ENCODE assay signal across 8 cellular contexts in the genomic region with DNA sequence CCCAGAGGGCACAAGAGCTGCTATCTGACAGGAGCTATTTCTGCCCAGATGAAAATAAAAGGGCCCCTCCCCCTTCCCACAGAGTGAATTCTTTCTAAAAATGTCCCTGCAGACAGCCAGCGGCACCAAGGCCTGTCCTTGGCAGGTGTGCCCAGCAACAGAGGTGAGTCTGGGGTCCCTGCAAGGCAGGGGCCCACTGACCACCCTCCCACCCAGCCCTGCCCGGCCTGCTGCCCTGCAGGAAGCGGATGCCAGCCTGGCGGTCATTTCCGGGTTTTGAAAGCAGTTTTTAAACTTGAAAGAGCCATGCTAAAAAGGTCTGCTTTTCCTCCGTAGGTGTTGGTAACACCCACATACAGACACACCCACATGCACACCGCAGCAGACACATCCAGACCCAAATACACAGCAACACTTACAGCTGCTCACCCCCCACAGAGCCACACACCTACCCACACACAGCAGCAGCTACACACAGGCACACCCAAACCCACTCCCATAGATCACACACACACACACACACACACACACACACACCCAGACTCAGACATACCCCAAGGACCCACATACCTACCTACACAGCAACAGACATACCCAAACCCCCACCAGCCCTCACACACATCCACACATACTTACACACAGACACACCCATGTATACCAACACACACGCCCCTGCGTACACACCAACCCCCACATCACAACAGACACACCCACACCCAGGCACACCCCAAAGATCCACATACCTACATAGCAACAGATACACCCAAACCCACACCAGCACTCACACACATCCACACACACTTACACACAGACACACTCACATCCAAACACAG. TPM values are rescaled to one million over a fixed set of nuclear protein-coding genes. Genes with fewer than 3 reads are reported as not detected.
DNase-seq lines count a peak whose midpoint lies in the region; ATAC-seq and TF ChIP-seq lines count a peak whose summit lies in the region.

No MANE protein-coding gene starts in this region.

- H3K27me3 ChIP-seq in ascending aorta, result no peaks in the 10 kb centered on the region

- DNase-seq in T-helper 17 cell (peak; percentile 44 to 73 (median 60)), ascending aorta (ENCODE audit: low spot score in 2 of 2) (peak in 1 of 2 donors; percentile 83), NCI-H2196 treated with DMSO at 0.1 percent for 48 hours (lab: John Stamatoyannopoulos, UW; ENCODE audit: unreplicated experiment) (no peak), ecto neural progenitor cell (ENCODE audit: low spot score) (no peak)
- peak; percentile 74 for DNase-seq in stimulated activated CD4-positive, alpha-beta T cell treated with anti-CD3 and anti-CD28 coated beads, Interleukin-2, amount 100 ng/mL, for 4 hours (ENCODE audit: low read depth)

- no peaks in the 10 kb centered on the region for H3K27me3 Mint-ChIP-seq in T-helper 17 cell

- peak overlapping the region; percentile 98 for H3K27ac ChIP-seq in ascending aorta

- intact Hi-C loops in ascending aorta (cut with DNase I), result loop anchor here (1.0 to 2.0 kb wide), 2 partner anchors 40 to 60 kb away; no protein-coding TSS in a partner anchor

- H3K27ac Mint-ChIP-seq in T-helper 17 cell, result peak overlapping the region; percentile 93

- peaks cover 14 to 15% of the 10 kb centered on the region in 2 donors for H3K36me3 ChIP-seq in ascending aorta

- TF ChIP-seq CTCF in ascending aorta (IDR thresholded peaks at IDR 0.05), result no peak

- peaks cover 44% of the 10 kb centered on the region for H3K4me1 Mint-ChIP-seq in T-helper 17 cell

- H3K4me3 ChIP-seq in ascending aorta, result peak overlapping the region; percentile 81 to 89
- H3K4me3 ChIP-seq in iPS-18c (ENCODE audit: insufficient read depth, low read depth, low read length), result peak overlapping the region; percentile 48; the same call in 1 of the 2 replicates

- H3K4me3 Mint-ChIP-seq in T-helper 17 cell, result peak overlapping the region; percentile 96

- H3K9me3 ChIP-seq in T-helper 17 cell (ENCODE audit: control insufficient read depth, low read length, poor library complexity, severe bottlenecking) (no peaks in the 10 kb centered on the region), ascending aorta (no peaks in the 10 kb centered on the region), iPS-18c (ENCODE audit: control insufficient read depth, insufficient read depth, low read length) (no peaks in the 10 kb centered on the region)

- peak; percentile 42 for ATAC-seq in GM18511 (IDR thresholded peaks at IDR 0.05; ENCODE audit: unreplicated experiment)
- ATAC-seq in HG03196 (IDR thresholded peaks at IDR 0.05; ENCODE audit: unreplicated experiment), result peak; percentile 1
- ATAC-seq in T-helper 17 cell, result peak; percentile 74

- H3K4me1 ChIP-seq in ascending aorta, result peaks cover 20 to 46% of the 10 kb centered on the region in 2 donors

- H3K36me3 Mint-ChIP-seq in T-helper 17 cell (ENCODE audit: low read depth), result peaks cover 2% of the 10 kb centered on the region

RNA-seq across cellular contexts. Expression of gene ZFP36L2, which starts 7.6 kb away (rescaled TPM):
- total RNA-seq in T-helper 17 cell, result 100 to 1,000 TPM; 501 to 627 TPM
- total RNA-seq in ascending aorta, result 148 TPM

Comparison
In these comparisons a context has a peak if more than half of its experiments do, and no peak if none do; other contexts are left out.
1. ATAC-seq: peak in every context shown above with its lines; median percentile 74 in T-helper 17 cell; 42 in GM18511; 1 in HG03196.
2. DNase-seq: peak in T-helper 17 cell (3 of 3) and stimulated activated CD4-positive, alpha-beta T cell treated with anti-CD3 and anti-CD28 coated beads, Interleukin-2, amount 100 ng/mL, for 4 hours (single experiment); none in NCI-H2196 treated with DMSO at 0.1 percent for 48 hours (single experiment) and ecto neural progenitor cell (single experiment).